Comparison of ENCODE assay signal across 1 cellular context in the genomic region with DNA sequence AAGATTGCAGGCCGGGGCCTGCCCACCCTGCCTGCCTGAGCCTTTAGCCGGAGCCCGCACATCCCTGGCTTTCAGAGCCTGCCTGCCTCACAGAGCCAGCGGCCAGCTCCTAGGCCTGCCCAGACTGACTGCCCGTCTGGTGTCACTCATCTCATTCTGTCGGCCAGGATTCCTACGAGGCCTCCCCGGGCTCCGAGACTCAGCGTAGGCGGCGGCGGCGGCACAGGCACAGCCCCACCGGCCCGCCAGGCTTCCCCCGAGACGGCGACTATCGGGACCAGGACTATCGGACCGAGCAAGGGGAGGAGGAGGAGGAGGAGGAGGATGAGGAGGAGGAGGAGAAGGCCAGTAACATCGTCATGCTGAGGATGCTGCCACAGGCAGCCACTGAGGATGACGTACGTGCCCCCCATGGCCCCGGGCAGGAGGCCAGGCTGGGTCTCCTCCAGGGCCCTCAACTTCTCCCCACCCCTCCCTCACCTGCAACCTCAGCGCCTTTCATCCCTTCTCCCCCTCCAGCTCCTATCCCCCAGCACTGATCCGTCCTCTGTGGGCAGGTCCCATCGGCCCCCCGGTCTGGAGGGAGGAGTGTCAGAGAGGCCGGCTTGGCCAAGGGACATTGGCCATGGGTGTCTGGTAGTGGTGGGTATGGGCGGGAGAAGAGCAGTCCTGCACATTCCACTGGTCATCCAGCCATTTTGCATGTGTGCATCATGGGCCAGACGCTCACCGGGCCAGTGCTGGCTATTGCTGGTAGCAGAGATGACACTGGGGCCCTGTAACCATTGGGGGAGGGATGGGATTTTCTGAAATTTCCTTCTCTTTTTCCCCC.
TF ChIP-seq lines count a peak whose summit lies in the region.

No MANE protein-coding gene starts in this region.

TF ChIP-seq in IMR-90, 13 proteins besides CTCF, POLR2A, EP300 and RAD21 (continued from another document):
- no peak for TF ChIP-seq NFE2L2 (IDR thresholded peaks at IDR 0.05; ENCODE audit: low read depth, low read length)
- TF ChIP-seq RFX5 (IDR thresholded peaks at IDR 0.05; ENCODE audit: low read depth, low read length), result no peak
- TF ChIP-seq, protein P1, sequence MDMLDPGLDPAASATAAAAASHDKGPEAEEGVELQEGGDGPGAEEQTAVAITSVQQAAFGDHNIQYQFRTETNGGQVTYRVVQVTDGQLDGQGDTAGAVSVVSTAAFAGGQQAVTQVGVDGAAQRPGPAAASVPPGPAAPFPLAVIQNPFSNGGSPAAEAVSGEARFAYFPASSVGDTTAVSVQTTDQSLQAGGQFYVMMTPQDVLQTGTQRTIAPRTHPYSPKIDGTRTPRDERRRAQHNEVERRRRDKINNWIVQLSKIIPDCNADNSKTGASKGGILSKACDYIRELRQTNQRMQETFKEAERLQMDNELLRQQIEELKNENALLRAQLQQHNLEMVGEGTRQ (IDR thresholded peaks at IDR 0.05; ENCODE audit: low read depth, low read length), result no peak
- TF ChIP-seq SMC3 (IDR thresholded peaks at IDR 0.05; ENCODE audit: low read depth, low read length), result no peak
- TF ChIP-seq RCOR1 (IDR thresholded peaks at IDR 0.05; ENCODE audit: insufficient replicate concordance, low read length), result no peak
- TF ChIP-seq CEBPB (IDR thresholded peaks at IDR 0.05; ENCODE audit: low read depth, low read length), result no peak
- no peak for TF ChIP-seq MXI1 (IDR thresholded peaks at IDR 0.05; ENCODE audit: borderline replicate concordance, low read depth, low read length)
- TF ChIP-seq MAFK (IDR thresholded peaks at IDR 0.05; ENCODE audit: low read depth, low read length), result no peak
- no peak for TF ChIP-seq BHLHE40 (IDR thresholded peaks at IDR 0.05; ENCODE audit: low read depth, low read length)
- TF ChIP-seq CHD1 (IDR thresholded peaks at IDR 0.05; ENCODE audit: low read depth, low read length), result no peak
- no peak for TF ChIP-seq MAZ (IDR thresholded peaks at IDR 0.05; ENCODE audit: borderline replicate concordance, low read depth, low read length)
- TF ChIP-seq, protein P2, sequence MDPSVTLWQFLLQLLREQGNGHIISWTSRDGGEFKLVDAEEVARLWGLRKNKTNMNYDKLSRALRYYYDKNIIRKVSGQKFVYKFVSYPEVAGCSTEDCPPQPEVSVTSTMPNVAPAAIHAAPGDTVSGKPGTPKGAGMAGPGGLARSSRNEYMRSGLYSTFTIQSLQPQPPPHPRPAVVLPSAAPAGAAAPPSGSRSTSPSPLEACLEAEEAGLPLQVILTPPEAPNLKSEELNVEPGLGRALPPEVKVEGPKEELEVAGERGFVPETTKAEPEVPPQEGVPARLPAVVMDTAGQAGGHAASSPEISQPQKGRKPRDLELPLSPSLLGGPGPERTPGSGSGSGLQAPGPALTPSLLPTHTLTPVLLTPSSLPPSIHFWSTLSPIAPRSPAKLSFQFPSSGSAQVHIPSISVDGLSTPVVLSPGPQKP (IDR thresholded peaks at IDR 0.05; ENCODE audit: borderline replicate concordance, low read depth, low read length), result no peak
